ENCODE assay signal across 9 cellular contexts in the genomic region with DNA sequence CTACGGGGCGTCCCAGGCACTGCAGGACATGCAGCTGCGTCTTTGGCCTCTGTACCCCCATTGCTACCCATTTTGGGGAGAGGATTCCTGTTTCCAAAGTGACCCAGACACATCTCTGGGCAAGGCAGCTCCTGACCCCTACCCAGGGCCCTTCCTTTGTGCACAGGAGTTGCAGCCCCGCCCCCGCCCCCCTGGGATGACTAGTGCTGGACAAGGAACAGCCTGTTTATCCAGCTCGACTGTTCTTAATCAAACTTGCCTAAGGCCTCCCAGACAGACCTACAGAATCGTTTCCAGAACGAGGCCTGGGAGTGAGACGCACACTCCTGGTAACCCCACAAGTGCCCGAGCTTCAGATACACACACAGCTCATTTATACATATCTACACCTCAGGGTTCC. TPM values are rescaled to one million over a fixed set of nuclear protein-coding genes. Genes with fewer than 3 reads are reported as not detected.
DNase-seq lines count a peak whose midpoint lies in the region; ATAC-seq and TF ChIP-seq lines count a peak whose summit lies in the region.
"Had no signal": no experiment of that assay in that cellular context is flagged by ENCODE, and none has a peak within 500 bp of the region (broad histone marks: within the 10 kb centered on the region; RNA-seq: fewer than 3 reads in every experiment).

No MANE protein-coding gene starts in this region.

- H4K20me1 ChIP-seq in BLaER1 treated with 17β-estradiol and CSF1 and Interleukin-3, amounts not matched to agents 10 nM and 100 nM = peaks cover 72 to 91% (median 82%) of the 10 kb centered on the region in 11 experiments

- in situ Hi-C loops in ACHN (cut with HindIII; ENCODE audit: low pct_ligation_motif_present, low pct_unique_long_range_greater_than_20kb, low sequenced_read_pairs) = no loop called here

- DNase-seq in choroid plexus epithelial cell (ENCODE audit: low read depth) (peak; percentile 63), naive B cell (no peak), NCI-H2227 (lab: John Stamatoyannopoulos, UW; ENCODE audit: unreplicated experiment) (no peak), ACHN (no peak), 8988T (no peak)
- DNase-seq: T-helper 17 cell had no signal

- no peaks in the 10 kb centered on the region for H3K9me3 ChIP-seq in BLaER1 treated with 17β-estradiol and CSF1 and Interleukin-3, amounts not matched to agents 10 nM and 100 nM (replicated peaks in 1 of 11)
- H3K9me3 ChIP-seq in HUES64 (ENCODE audit: insufficient read depth, low read depth, low read length) = no peaks in the 10 kb centered on the region

- H3K9ac ChIP-seq in BLaER1 treated with 17β-estradiol and CSF1 and Interleukin-3, amounts not matched to agents 10 nM and 100 nM = peak overlapping the region; percentile 88 to 98 (median 95)
- H3K9ac ChIP-seq in HUES64 (ENCODE audit: low read depth, low read length) = peak overlapping the region; percentile 92; the same call in 1 of the 2 replicates

- 92% methylated on average over 10 of the region's 10 CpGs for WGBS in HUES64

- H3K9me3 Mint-ChIP-seq in naive B cell = no peaks in the 10 kb centered on the region

- H3K27ac Mint-ChIP-seq in naive B cell = peak overlapping the region in 3 of 6 donors; percentile 11 to 92 (median 86)

- peak overlapping the region; percentile 89 to 100 (median 98) for H3K4me2 ChIP-seq in BLaER1 treated with 17β-estradiol and CSF1 and Interleukin-3, amounts not matched to agents 10 nM and 100 nM

- H3K4me3 Mint-ChIP-seq in naive B cell = peak overlapping the region in 6 of 8 donors; percentile 10 to 99 (median 96)

- ATAC-seq in naive B cell (ENCODE audit: low read depth in 2 of 2) (no peak), GM21423 (IDR thresholded peaks at IDR 0.05; ENCODE audit: unreplicated experiment) (no peak)
- ATAC-seq: T-helper 17 cell had no signal

- H3K4me1 ChIP-seq in BLaER1 treated with 17β-estradiol and CSF1 and Interleukin-3, amounts not matched to agents 10 nM and 100 nM = peaks cover 66 to 84% (median 80%) of the 10 kb centered on the region in 10 experiments
- no peaks in the 10 kb centered on the region; the same call in 1 of the 2 replicates for H3K4me1 ChIP-seq in HUES64 (ENCODE audit: insufficient read depth, low read length)

- peak overlapping the region in 9 of 10 experiments; percentile 75 to 99 (median 97); a peak in 18 of 20 replicates for H3K4me3 ChIP-seq in BLaER1 treated with 17β-estradiol and CSF1 and Interleukin-3, amounts not matched to agents 10 nM and 100 nM
- H3K4me3 ChIP-seq in HUES64 (ENCODE audit: low read length) (peak overlapping the region; percentile 95; the same call in 1 of the 2 replicates), choroid plexus epithelial cell (ENCODE audit: low read depth, low read length) (peak overlapping the region; percentile 90)

- H3K27me3 ChIP-seq in BLaER1 treated with 17β-estradiol and CSF1 and Interleukin-3, amounts not matched to agents 10 nM and 100 nM = no peaks in the 10 kb centered on the region
- peaks cover 13% of the 10 kb centered on the region for H3K27me3 ChIP-seq in HUES64 (ENCODE audit: insufficient read depth, low read length)

- H3K27ac ChIP-seq in BLaER1 treated with 17β-estradiol and CSF1 and Interleukin-3, amounts not matched to agents 10 nM and 100 nM = peak overlapping the region in 9 of 11 experiments; percentile 86 to 98 (median 94); a peak in 15 of 22 replicates
- H3K27ac ChIP-seq in HUES64 (ENCODE audit: low read depth, low read length) = 0 out of 2 replicates have a peak overlapping the region, but pooled peaks have one; percentile 32

- peaks cover 0 to 3% (median 0%) of the 10 kb centered on the region in 3 donors for H3K27me3 Mint-ChIP-seq in naive B cell
- H3K27me3 Mint-ChIP-seq: T-helper 17 cell had no signal

- TF ChIP-seq CTCF in choroid plexus epithelial cell (conservative IDR thresholded peaks at IDR 0.05; ENCODE audit: low read depth, low read length) = no peak

- H3K4me1 Mint-ChIP-seq in naive B cell = peaks cover 19 to 53% (median 53%) of the 10 kb centered on the region in 3 donors

- H3K36me3 ChIP-seq in BLaER1 treated with 17β-estradiol and CSF1 and Interleukin-3, amounts not matched to agents 10 nM and 100 nM = peaks cover 56 to 68% (median 64%) of the 10 kb centered on the region in 11 experiments
- H3K36me3 ChIP-seq in HUES64 (ENCODE audit: insufficient read depth, low read length) = peaks cover 50% of the 10 kb centered on the region

- peaks cover 7 to 22% of the 10 kb centered on the region in 2 donors for H3K36me3 Mint-ChIP-seq in naive B cell

RNA-seq across cellular contexts. Expression of a gene that starts 13.2 kb away (rescaled TPM):
- polyA plus RNA-seq in HUES64 (2013, experiment 1 of 2) = 32.2 TPM
- 33.2 TPM for polyA plus RNA-seq in HUES64 (2013, experiment 2 of 2)
- 10 to 100 TPM in 4 of 6 donors, 1 to 10 TPM in 1, under 1 TPM in 1; 0.91 to 71.6 (median 15.1) TPM for polyA plus RNA-seq in naive B cell (ENCODE audit: low read depth in 6 of 6)

RNA-seq across cellular contexts. Expression of a gene that starts 17.1 kb away (rescaled TPM):
- polyA plus RNA-seq in HUES64 (2013, experiment 1 of 2) = 0.55 TPM
- polyA plus RNA-seq in HUES64 (2013, experiment 2 of 2) = 0.32 TPM
- 10 to 100 TPM; 46.1 to 86.0 (median 65.3) TPM for polyA plus RNA-seq in naive B cell (ENCODE audit: low read depth in 6 of 6)

RNA-seq across cellular contexts. Expression of a gene that starts 22.7 kb away (rescaled TPM):
- not detected for polyA plus RNA-seq in HUES64 (2013, experiment 1 of 2)
- not detected for polyA plus RNA-seq in HUES64 (2013, experiment 2 of 2)
- polyA plus RNA-seq in naive B cell (ENCODE audit: low read depth in 6 of 6) = not detected

RNA-seq across cellular contexts. Expression of a gene that starts 32.4 kb away (rescaled TPM):
- not detected for polyA plus RNA-seq in HUES64 (2013, experiment 1 of 2)
- polyA plus RNA-seq in HUES64 (2013, experiment 2 of 2) = not detected
- 10 to 100 TPM in 2 of 6 donors, under 1 TPM in 3, not detected in 1; 0.39 to 69.1 (median 0.73) TPM for polyA plus RNA-seq in naive B cell (ENCODE audit: low read depth in 6 of 6)

RNA-seq across cellular contexts. Expression of a gene that starts 38.4 kb away (rescaled TPM):
- 18.1 TPM for polyA plus RNA-seq in HUES64 (2013, experiment 1 of 2)
- 19.9 TPM for polyA plus RNA-seq in HUES64 (2013, experiment 2 of 2)
- polyA plus RNA-seq in naive B cell (ENCODE audit: low read depth in 6 of 6) = 10 to 100 TPM; 36.1 to 59.9 (median 48.0) TPM
